8 cellular contexts compared by ENCODE assay signal in genomic region chr7:39621784-39622411, GRCh38. TPM values are rescaled to one million over a fixed set of nuclear protein-coding genes. Genes with fewer than 3 reads are reported as not detected.
DNase-seq lines count a peak whose midpoint lies in the region; ATAC-seq, FAIRE-seq and TF ChIP-seq lines count a peak whose summit lies in the region.

No MANE protein-coding gene starts in this region.

- no peaks in the 10 kb centered on the region for H3K9me3 Mint-ChIP-seq in effector memory CD8-positive, alpha-beta T cell

- no peaks in the 10 kb centered on the region for H3K36me3 ChIP-seq in right atrium auricular region

- H3K9me3 ChIP-seq in right atrium auricular region: no peaks in the 10 kb centered on the region

- H3K4me3 ChIP-seq in right atrium auricular region (no peak overlapping the region), NB4 (ENCODE audit: low read depth, low read length) (no peak overlapping the region)

- peaks cover 19 to 35% of the 10 kb centered on the region in 2 donors for H3K4me1 Mint-ChIP-seq in effector memory CD8-positive, alpha-beta T cell (ENCODE audit: low read depth in 2 of 2)

- H3K27me3 Mint-ChIP-seq in effector memory CD8-positive, alpha-beta T cell: no peaks in the 10 kb centered on the region

- no peak for ATAC-seq in effector memory CD8-positive, alpha-beta T cell (replicated peaks)
- no peak for ATAC-seq in HG03469 (IDR thresholded peaks at IDR 0.05; ENCODE audit: unreplicated experiment)

- peak overlapping the region; percentile 0 to 94 for H3K4me3 Mint-ChIP-seq in effector memory CD8-positive, alpha-beta T cell

- peak overlapping the region; percentile 92 to 94 for H3K27ac Mint-ChIP-seq in effector memory CD8-positive, alpha-beta T cell

- H3K27me3 ChIP-seq in right atrium auricular region: no peaks in the 10 kb centered on the region

- TF ChIP-seq POLR2A in NB4 (IDR thresholded peaks at IDR 0.05; ENCODE audit: extremely low read depth, insufficient read length): no peak

- peaks cover 0 to 33% of the 10 kb centered on the region in 2 donors for H3K4me1 ChIP-seq in right atrium auricular region

- no peak for TF ChIP-seq CTCF in right atrium auricular region (IDR thresholded peaks at IDR 0.05)
- no peak for TF ChIP-seq CTCF in NB4 (IDR thresholded peaks at IDR 0.05; ENCODE audit: low read depth, low read length)

- no peak for DNase-seq in right atrium auricular region (ENCODE audit: low spot score)
- DNase-seq in cardiac septum (ENCODE audit: low spot score): no peak
- peak; percentile 93 for DNase-seq in NB4 (ENCODE audit: low read depth)
- DNase-seq in effector memory CD8-positive, alpha-beta T cell: no peak
- peak; percentile 10 for DNase-seq in urothelium cell line (ENCODE audit: low spot score)
- DNase-seq in NCI-H1048 (lab: John Stamatoyannopoulos, UW): no peak
- no peak for DNase-seq in dedifferentiated amniotic fluid mesenchymal stem cell (ENCODE audit: extremely low spot score)

- intact Hi-C loops in cardiac septum (cut with DNase I): no loop called here

- H3K27ac ChIP-seq in right atrium auricular region: peak overlapping the region; percentile 92 to 94

- no peak for FAIRE-seq in urothelium cell line (lab: Jason Lieb, UNC)

- H3K36me3 Mint-ChIP-seq in effector memory CD8-positive, alpha-beta T cell (ENCODE audit: insufficient read depth): peaks cover 4% of the 10 kb centered on the region

RNA-seq across cellular contexts. Expression of gene RALA, which starts 1.5 kb away (rescaled TPM):
- total RNA-seq in right atrium auricular region (10 to 100 TPM; 13.2 to 14.0 TPM), cardiac septum (20.7 TPM)

RNA-seq across cellular contexts. Expression of gene YAE1, which starts 55.7 kb away (rescaled TPM):
- total RNA-seq in right atrium auricular region (10 to 100 TPM; 16.3 to 18.6 TPM), cardiac septum (15.9 TPM)

Comparison
In these comparisons a context has a peak if more than half of its experiments do, and no peak if none do; other contexts are left out.
1. DNase-seq: peak in NB4 (single experiment) and urothelium cell line (single experiment); none in right atrium auricular region (single experiment), cardiac septum (single experiment), effector memory CD8-positive, alpha-beta T cell (0 of 3), NCI-H1048 (single experiment) and dedifferentiated amniotic fluid mesenchymal stem cell (single experiment).